ENCODE assay signal across 21 cellular contexts in genomic region chr4:80360900-80361299, GRCh38. TPM values are rescaled to one million over a fixed set of nuclear protein-coding genes. Genes with fewer than 3 reads are reported as not detected.
"Had no signal": no experiment of that assay in that cellular context is flagged by ENCODE, and none has a peak within 500 bp of the region (broad histone marks: within the 10 kb centered on the region; RNA-seq: fewer than 3 reads in every experiment).

No MANE protein-coding gene starts in this region.

- H3K4me3 ChIP-seq: coronary artery, heart left ventricle, pancreas, thyroid gland, upper lobe of right lung had no signal

- DNase-seq: activated CD4-positive, alpha-beta T cell treated with anti-CD3 and anti-CD28 coated beads, Interleukin-2, amount 50 U/mL, for 4 hours; activated CD8-positive, alpha-beta memory T cell treated with anti-CD3 and anti-CD28 coated beads, Interleukin-2, amount 50 U/mL, for 48 hours; activated naive CD4-positive, alpha-beta T cell treated with Interleukin-2 at 50 U/mL for 16 hours; activated naive CD8-positive, alpha-beta T cell treated with anti-CD3 and anti-CD28 coated beads for 36 hours; activated T-cell treated with anti-CD3 and anti-CD28 coated beads, Interleukin-2, amount 50 U/mL, for 4 hours; cerebellar nuclear complex; endodermal cell; heart left ventricle; left colon; pancreas; right cardiac atrium; stimulated activated CD4-positive, alpha-beta T cell treated with anti-CD3 and anti-CD28 coated beads, Interleukin-12 subunit alpha, Interleukin-12 subunit beta, amount 100 ng/mL, for 4 hours; stimulated activated CD4-positive, alpha-beta T cell treated with anti-CD3 and anti-CD28 coated beads, Interleukin-4, amount 100 ng/mL, for 4 hours; stimulated activated naive CD8-positive, alpha-beta T cell treated with anti-CD3 and anti-CD28 coated beads, Interleukin-15, Interleukin-2, amounts not matched to agents 100 U/mL and 50 U/mL, for 24 hours; substantia nigra; T-helper 17 cell; thyroid gland; upper lobe of right lung had no signal

- H3K27ac ChIP-seq: coronary artery, epithelial cell of prostate, heart left ventricle, neutrophil, pancreas, thyroid gland, upper lobe of right lung had no signal

- H3K27me3 ChIP-seq: thyroid gland had no signal

- H3K9me3 ChIP-seq: heart left ventricle, neutrophil, pancreas, thyroid gland, upper lobe of right lung had no signal

- H3K36me3 ChIP-seq: heart left ventricle, neutrophil, pancreas, thyroid gland, upper lobe of right lung had no signal

- ATAC-seq: activated T-cell treated with anti-CD3 and anti-CD28 coated beads, Interleukin-2, amount 50 U/mL, for 4 hours; heart left ventricle; left colon; right cardiac atrium; stimulated activated naive CD8-positive, alpha-beta T cell treated with anti-CD3 and anti-CD28 coated beads, Interleukin-15, Interleukin-2, amounts not matched to agents 100 U/mL and 50 U/mL, for 24 hours; T-helper 17 cell had no signal

- H3K4me1 ChIP-seq: heart left ventricle, pancreas, thyroid gland, upper lobe of right lung had no signal

RNA-seq across cellular contexts. Expression of gene CFAP299, which starts 25.4 kb away (rescaled TPM):
- polyA plus RNA-seq: heart left ventricle, right cardiac atrium had no signal
